ENCODE assay signal across 8 cellular contexts in the genomic region with DNA sequence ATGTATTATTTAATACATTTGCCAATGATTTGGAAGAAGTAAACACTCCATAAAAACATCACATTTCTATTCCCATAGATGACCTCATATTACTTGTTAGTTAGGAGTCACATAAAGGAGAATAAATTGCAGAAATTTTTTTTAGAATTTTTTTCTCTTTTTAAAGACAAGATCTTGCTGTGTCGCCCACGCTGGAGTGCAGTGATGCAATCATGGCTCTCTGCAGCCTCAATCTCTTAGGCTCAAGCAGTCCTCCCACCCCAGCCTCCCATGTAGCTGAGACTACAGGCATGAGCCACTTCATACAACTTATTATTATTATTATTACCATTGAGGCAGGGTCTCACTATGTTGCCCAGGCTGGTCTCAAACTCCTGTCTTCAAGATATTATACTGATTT.
"Had no signal": no experiment of that assay in that cellular context is flagged by ENCODE, and none has a peak within 500 bp of the region (broad histone marks: within the 10 kb centered on the region; RNA-seq: fewer than 3 reads in every experiment).

No MANE protein-coding gene starts in this region.

- H3K36me3 Mint-ChIP-seq: IgD-negative memory B cell had no signal

- FAIRE-seq: HepG2, HTR-8/SVneo had no signal

- H3K27ac ChIP-seq: HL-60, KMS-11 had no signal

- H3K4me3 Mint-ChIP-seq: IgD-negative memory B cell had no signal

- H3K4me1 Mint-ChIP-seq: IgD-negative memory B cell had no signal

- H3K27me3 Mint-ChIP-seq: IgD-negative memory B cell had no signal

- H3K4me2 ChIP-seq: KMS-11 had no signal

- H3K9ac ChIP-seq: KMS-11 had no signal

- ATAC-seq: HepG2 had no signal

- DNase-seq: IMR-90, KBM-7, KG1 had no signal

- H3K27ac Mint-ChIP-seq: IgD-negative memory B cell had no signal

- H3K9me3 Mint-ChIP-seq: IgD-negative memory B cell had no signal
